Comparison of ENCODE assay signal across 8 cellular contexts in genomic region chr10:110872145-110872983, GRCh38. TPM values are rescaled to one million over a fixed set of nuclear protein-coding genes. Genes with fewer than 3 reads are reported as not detected.
DNase-seq lines count a peak whose midpoint lies in the region; TF ChIP-seq lines count a peak whose summit lies in the region.

No MANE protein-coding gene starts in this region.

- TF ChIP-seq CTCF in GM10248 (IDR thresholded peaks at IDR 0.05; ENCODE audit: control extremely low read depth, extremely low read depth, low read depth, missing control alignments) = no peak
- TF ChIP-seq CTCF in HFF-Myc (IDR thresholded peaks at IDR 0.05; ENCODE audit: low read depth, low read length, missing control alignments) = peak; percentile 2

- peak overlapping the region; percentile 74 for H3K4me3 ChIP-seq in HFF-Myc (replicated peaks; ENCODE audit: low read depth, low read length)

- peak; percentile 50 for DNase-seq in GM10248 (ENCODE audit: extremely low spot score)
- no peak for DNase-seq in HFF-Myc (ENCODE audit: extremely low read depth, low read depth)
- DNase-seq in NCI-H1092 (lab: John Stamatoyannopoulos, UW) = peak; percentile 83
- peak; percentile 49 to 92 (median 83) for DNase-seq in T-helper 2 cell
- DNase-seq in hepatic stellate cell (ENCODE audit: low spot score) = peak; percentile 28
- peak; percentile 59 for DNase-seq in renal cortical epithelial cell (ENCODE audit: low read depth)
- no peak for DNase-seq in T1000 (lab: John Stamatoyannopoulos, UW)

- CTCF ChIA-PET in GM10248 (lab: Yijun Ruan, JAX) = interaction anchor here (0.9 to 1.2 kb wide), 3 partner anchors 10 to 70 kb away, joined by 3 to 5 read pairs (median 5); no protein-coding TSS in a partner anchor

- peak overlapping the region; percentile 97 for H3K27ac ChIP-seq in angular gyrus (ENCODE audit: low read depth, low read length)

- POLR2A ChIA-PET in GM10248 (lab: Yijun Ruan, JAX) = interaction anchor here (1.0 kb wide), 3 partner anchors 15 to 36 kb away, joined by 3 to 21 read pairs (median 3); no protein-coding TSS in a partner anchor

RNA-seq across cellular contexts. Expression of gene PDCD4, which starts 0.6 kb away (rescaled TPM):
- total RNA-seq in renal cortical epithelial cell = 27.3 and 93.2 TPM in 2 replicates

RNA-seq across cellular contexts. Expression of gene BBIP1, which starts 46.6 kb away (rescaled TPM):
- total RNA-seq in renal cortical epithelial cell = 19.1 and 37.1 TPM in 2 replicates

RNA-seq across cellular contexts. Expression of gene SHOC2, which starts 47.0 kb away (rescaled TPM):
- 63.4 and 79.0 TPM in 2 replicates for total RNA-seq in renal cortical epithelial cell

Comparison
In these comparisons a context has a peak if more than half of its experiments do, and no peak if none do; other contexts are left out.
1. DNase-seq: peak in GM10248 (single experiment), NCI-H1092 (single experiment), T-helper 2 cell (5 of 5), hepatic stellate cell (single experiment) and renal cortical epithelial cell (single experiment); none in HFF-Myc (single experiment) and T1000 (single experiment).